ENCODE assay signal across 15 cellular contexts in genomic region chr7:51054231-51054630, GRCh38.
DNase-seq lines count a peak whose midpoint lies in the region; ATAC-seq and TF ChIP-seq lines count a peak whose summit lies in the region.
"Had no signal": no experiment of that assay in that cellular context is flagged by ENCODE, and none has a peak within 500 bp of the region (broad histone marks: within the 10 kb centered on the region; RNA-seq: fewer than 3 reads in every experiment).

No MANE protein-coding gene starts in this region.

- H3K27me3 Mint-ChIP-seq in progenitor cell of endocrine pancreas (no peaks in the 10 kb centered on the region), Caco-2 (ENCODE audit: insufficient read depth, unreplicated experiment) (no peaks in the 10 kb centered on the region)
- H3K27me3 Mint-ChIP-seq: B cell had no signal

- H3K36me3 ChIP-seq in BLaER1 treated with 17β-estradiol and CSF1 and Interleukin-3, amounts not matched to agents 10 nM and 100 nM, result no peaks in the 10 kb centered on the region
- no peaks in the 10 kb centered on the region for H3K36me3 ChIP-seq in left lung
- H3K36me3 ChIP-seq in Caco-2 (ENCODE audit: control insufficient read depth, insufficient read depth, low read length), result no peaks in the 10 kb centered on the region

- H3K4me3 ChIP-seq in BLaER1 treated with 17β-estradiol and CSF1 and Interleukin-3, amounts not matched to agents 10 nM and 100 nM, result no peak overlapping the region
- H3K4me3 ChIP-seq in left lung (no peak overlapping the region), Caco-2 (ENCODE audit: low read depth, low read length) (no peak overlapping the region)
- H3K4me3 ChIP-seq: K562 had no signal

- peak; percentile 95 for ATAC-seq in left lung
- no peak for ATAC-seq in GM18519 (IDR thresholded peaks at IDR 0.05; ENCODE audit: low FRiP score, unreplicated experiment)

- peaks cover 0 to 30% (median 23%) of the 10 kb centered on the region in 10 experiments; a peak in 15 of 20 replicates for H3K4me1 ChIP-seq in BLaER1 treated with 17β-estradiol and CSF1 and Interleukin-3, amounts not matched to agents 10 nM and 100 nM
- H3K4me1 ChIP-seq in left lung (no peaks in the 10 kb centered on the region), Caco-2 (no peaks in the 10 kb centered on the region)

- no peaks in the 10 kb centered on the region for H4K20me1 ChIP-seq in BLaER1 treated with 17β-estradiol and CSF1 and Interleukin-3, amounts not matched to agents 10 nM and 100 nM

- DNase-seq in DMS79 treated with DMSO at 0.1 percent for 48 hours (lab: John Stamatoyannopoulos, UW) (peak; percentile 78), left lung (no peak), progenitor cell of endocrine pancreas (ENCODE audit: low spot score, unreplicated experiment) (no peak), Caco-2 (no peak), COLO668 (lab: John Stamatoyannopoulos, UW; ENCODE audit: unreplicated experiment) (no peak)
- DNase-seq: CD4-positive, alpha-beta memory T cell; COR-L47; EL; HCEC 1CT; HFFc6 had no signal

- no peak overlapping the region for H3K27ac ChIP-seq in BLaER1 treated with 17β-estradiol and CSF1 and Interleukin-3, amounts not matched to agents 10 nM and 100 nM
- no peak overlapping the region for H3K27ac ChIP-seq in left lung
- H3K27ac ChIP-seq: C4-2B had no signal

- H3K9me3 Mint-ChIP-seq in progenitor cell of endocrine pancreas (ENCODE audit: low read depth), result no peaks in the 10 kb centered on the region
- H3K9me3 Mint-ChIP-seq in Caco-2 (ENCODE audit: unreplicated experiment), result no peaks in the 10 kb centered on the region
- H3K9me3 Mint-ChIP-seq: CD4-positive, alpha-beta memory T cell; HFFc6 had no signal

- H3K9ac ChIP-seq in BLaER1 treated with 17β-estradiol and CSF1 and Interleukin-3, amounts not matched to agents 10 nM and 100 nM, result no peak overlapping the region

- H3K4me2 ChIP-seq in BLaER1 treated with 17β-estradiol and CSF1 and Interleukin-3, amounts not matched to agents 10 nM and 100 nM, result peak overlapping the region in 8 of 11 experiments; percentile 25 to 71 (median 56); a peak in 13 of 22 replicates

- peak overlapping the region; percentile 5 for H3K27ac Mint-ChIP-seq in progenitor cell of endocrine pancreas
- H3K27ac Mint-ChIP-seq in Caco-2 (ENCODE audit: unreplicated experiment), result no peak overlapping the region
- H3K27ac Mint-ChIP-seq: B cell; CD4-positive, alpha-beta memory T cell; HFFc6 had no signal

- no TSS peak for BruUV-seq in Caco-2 (replicated peaks; lab: Mats Ljungman, UMichigan)

- TF ChIP-seq CTCF in left lung (IDR thresholded peaks at IDR 0.05) (no peak), progenitor cell of endocrine pancreas (IDR thresholded peaks at IDR 0.05; ENCODE audit: unreplicated experiment) (no peak), Caco-2 (IDR thresholded peaks at IDR 0.05; ENCODE audit: insufficient read depth in 1 of 2, low read depth in 1 of 2, low read length in 1 of 2, severe bottlenecking in 1 of 2, unreplicated experiment in 1 of 2) (no peak)

- intact Hi-C loops in left lung (cut with DNase I), result no loop called here
- intact Hi-C loops in Caco-2 (cut with micrococcal nuclease; ENCODE audit: unreplicated experiment), result no loop called here

- POLR2A ChIA-PET in Caco-2 (lab: Charles Lee), result no interaction called here

- H3K36me3 Mint-ChIP-seq in progenitor cell of endocrine pancreas (ENCODE audit: insufficient read depth) (no peaks in the 10 kb centered on the region), Caco-2 (ENCODE audit: insufficient read depth, unreplicated experiment) (peaks cover 24% of the 10 kb centered on the region)
- H3K36me3 Mint-ChIP-seq: CD4-positive, alpha-beta memory T cell had no signal

- H3K27me3 ChIP-seq in BLaER1 treated with 17β-estradiol and CSF1 and Interleukin-3, amounts not matched to agents 10 nM and 100 nM, result no peaks in the 10 kb centered on the region
- H3K27me3 ChIP-seq in left lung, result no peaks in the 10 kb centered on the region
- no peaks in the 10 kb centered on the region for H3K27me3 ChIP-seq in Caco-2 (replicated peaks; ENCODE audit: control insufficient read depth, insufficient read depth, low read length)

- H3K4me1 Mint-ChIP-seq in progenitor cell of endocrine pancreas (ENCODE audit: low read depth) (peaks cover 2% of the 10 kb centered on the region), Caco-2 (ENCODE audit: low read depth, unreplicated experiment) (no peaks in the 10 kb centered on the region)
- H3K4me1 Mint-ChIP-seq: B cell; CD4-positive, alpha-beta memory T cell had no signal

- CTCF ChIA-PET in Caco-2 (lab: Charles Lee), result interaction anchor here (1.2 kb wide), 1 partner anchor 106 kb away, joined by 3 read pairs; no protein-coding TSS in a partner anchor

- H3K4me3 Mint-ChIP-seq in progenitor cell of endocrine pancreas (ENCODE audit: low read depth) (no peak overlapping the region), Caco-2 (ENCODE audit: unreplicated experiment) (no peak overlapping the region)
- H3K4me3 Mint-ChIP-seq: B cell; CD4-positive, alpha-beta memory T cell; HFFc6 had no signal

- H3K9me3 ChIP-seq in BLaER1 treated with 17β-estradiol and CSF1 and Interleukin-3, amounts not matched to agents 10 nM and 100 nM (replicated peaks in 1 of 11), result no peaks in the 10 kb centered on the region
- H3K9me3 ChIP-seq in left lung (no peaks in the 10 kb centered on the region), Caco-2 (no peaks in the 10 kb centered on the region)
